Comparison of ENCODE assay signal across 25 cellular contexts in the genomic region with DNA sequence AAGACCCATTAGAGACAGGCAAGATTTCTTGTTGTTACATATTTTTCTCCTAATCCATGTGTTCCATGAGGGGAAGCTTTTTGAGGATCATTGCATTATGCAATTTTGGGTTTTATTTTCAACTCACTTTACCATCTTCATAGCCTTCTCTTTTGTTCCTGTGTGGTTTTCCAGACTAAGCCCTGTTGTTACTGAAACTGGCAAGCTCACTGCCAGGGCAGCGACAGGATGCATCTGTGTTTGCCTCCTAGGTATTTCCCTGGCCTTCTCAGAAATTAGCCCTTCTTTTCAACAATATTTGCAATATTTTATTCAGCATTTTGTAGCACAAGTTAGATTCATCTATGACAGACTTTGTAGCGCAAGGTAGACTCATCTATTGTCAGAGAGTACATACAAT.
"Had no signal": no experiment of that assay in that cellular context is flagged by ENCODE, and none has a peak within 500 bp of the region (broad histone marks: within the 10 kb centered on the region; RNA-seq: fewer than 3 reads in every experiment).

No MANE protein-coding gene starts in this region.

- H3K9me3 ChIP-seq: colonic mucosa, esophagus muscularis mucosa, esophagus squamous epithelium, gastrocnemius medialis, gastroesophageal sphincter, heart left ventricle, heart right ventricle had no signal

- H3K4me1 ChIP-seq: colonic mucosa, esophagus muscularis mucosa, esophagus squamous epithelium, foreskin keratinocyte, gastrocnemius medialis, gastroesophageal sphincter, heart left ventricle, heart right ventricle had no signal

- H3K27me3 ChIP-seq: colonic mucosa, dorsolateral prefrontal cortex, esophagus muscularis mucosa, esophagus squamous epithelium, foreskin keratinocyte, gastrocnemius medialis, gastroesophageal sphincter, heart left ventricle, heart right ventricle had no signal

- H3K4me3 Mint-ChIP-seq: dendritic cell treated with granulocyte-macrophage colony-stimulating factor and Interleukin-4, amounts not matched to agents 40 ng/mL and 50 ng/mL, for 4 days; effector memory CD8-positive, alpha-beta T cell; endodermal cell had no signal

- H3K27me3 Mint-ChIP-seq: dendritic cell treated with granulocyte-macrophage colony-stimulating factor and Interleukin-4, amounts not matched to agents 40 ng/mL and 50 ng/mL, for 4 days; effector memory CD8-positive, alpha-beta T cell had no signal

- DNase-seq: colonic mucosa; cortex of kidney; dermis blood vessel endothelial cell; dorsolateral prefrontal cortex; effector CD4-positive, alpha-beta T cell; effector CD8-positive, alpha-beta T cell; effector memory CD4-positive, alpha-beta T cell; effector memory CD8-positive, alpha-beta T cell; endodermal cell; erythroblast; esophagus squamous epithelium; foreskin fibroblast; foreskin keratinocyte; foreskin melanocyte; gastrocnemius medialis; glutamatergic neuron; head of caudate nucleus; heart left ventricle; heart right ventricle had no signal

- ATAC-seq: effector memory CD8-positive, alpha-beta T cell; esophagus mucosa; foreskin keratinocyte; gastrocnemius medialis; gastroesophageal sphincter; heart left ventricle; heart right ventricle had no signal

- H3K4me3 ChIP-seq: colonic mucosa, coronary artery, dorsolateral prefrontal cortex, esophagus muscularis mucosa, esophagus squamous epithelium, gastrocnemius medialis, gastroesophageal sphincter, heart left ventricle, heart right ventricle had no signal

- H3K27ac ChIP-seq: colonic mucosa, coronary artery, dorsolateral prefrontal cortex, epithelial cell of prostate, esophagus muscularis mucosa, esophagus squamous epithelium, foreskin keratinocyte, gastrocnemius medialis, gastroesophageal sphincter, heart left ventricle, heart right ventricle had no signal

- H3K27ac Mint-ChIP-seq: dendritic cell treated with granulocyte-macrophage colony-stimulating factor and Interleukin-4, amounts not matched to agents 40 ng/mL and 50 ng/mL, for 4 days; effector memory CD8-positive, alpha-beta T cell; endodermal cell had no signal

- H3K36me3 ChIP-seq: colonic mucosa, esophagus muscularis mucosa, esophagus squamous epithelium, gastrocnemius medialis, gastroesophageal sphincter, heart left ventricle, heart right ventricle had no signal
